In genomic region chr16:1420111-1420539, GRCh38 we compare ENCODE assay signal across 8 cellular contexts. TPM values are rescaled to one million over a fixed set of nuclear protein-coding genes. Genes with fewer than 3 reads are reported as not detected.
DNase-seq lines count a peak whose midpoint lies in the region; ATAC-seq and TF ChIP-seq lines count a peak whose summit lies in the region.

No MANE protein-coding gene starts in this region.

- no peak for TF ChIP-seq EP300 in neural cell (conservative IDR thresholded peaks at IDR 0.05; ENCODE audit: poor library complexity, severe bottlenecking)

- H3K4me2 ChIP-seq in Loucy (ENCODE audit: low read depth, low read length, poor library complexity, severe bottlenecking) (peak overlapping the region; percentile 88), neural cell (ENCODE audit: low read length) (peak overlapping the region; percentile 82)

- 0 out of 2 replicates have a peak overlapping the region, but pooled peaks have one; percentile 19 for H2AFZ ChIP-seq in Loucy (ENCODE audit: low read length)
- H2AFZ ChIP-seq in neural cell (ENCODE audit: low read depth, low read length) = no peak overlapping the region

- no peak for ATAC-seq in sciatic nerve

- H3F3A ChIP-seq in Loucy (ENCODE audit: low read depth) = no peaks in the 10 kb centered on the region
- H3F3A ChIP-seq in neural cell (ENCODE audit: insufficient read depth, low read length, poor library complexity, severe bottlenecking) = no peaks in the 10 kb centered on the region

- peak overlapping the region; percentile 91 for H3K4me3 ChIP-seq in Loucy (ENCODE audit: low read length, poor library complexity, severe bottlenecking)
- H3K4me3 ChIP-seq in dorsolateral prefrontal cortex = peak overlapping the region; percentile 75 to 99 (median 94)
- H3K4me3 ChIP-seq in neural cell (ENCODE audit: low read length) = peak overlapping the region; percentile 98

- H3K9me3 ChIP-seq in Loucy (ENCODE audit: insufficient read depth, low read depth, low read length) = no peaks in the 10 kb centered on the region
- H3K9me3 ChIP-seq in neural cell (ENCODE audit: low read length) = no peaks in the 10 kb centered on the region

- H3K9me2 ChIP-seq in Loucy (replicated peaks; ENCODE audit: low read depth, low read length) (no peaks in the 10 kb centered on the region), neural cell (ENCODE audit: insufficient read depth, low read length) (no peaks in the 10 kb centered on the region)

- H4K20me1 ChIP-seq in Loucy (ENCODE audit: insufficient read depth, low read length, poor library complexity, severe bottlenecking) (peaks cover 3% of the 10 kb centered on the region), neural cell (ENCODE audit: insufficient read depth) (no peaks in the 10 kb centered on the region)

- H3K27ac ChIP-seq in dorsolateral prefrontal cortex (peak overlapping the region in 51 of 59 donors; percentile 39 to 98 (median 93)), neural cell (ENCODE audit: low read length) (peak overlapping the region; percentile 66)

- no peaks in the 10 kb centered on the region for H3K4me1 ChIP-seq in Loucy (ENCODE audit: insufficient read depth, low read length, poor library complexity, severe bottlenecking)

- H3K27me3 ChIP-seq in Loucy (ENCODE audit: insufficient read depth, low read length, poor library complexity, severe bottlenecking) (no peaks in the 10 kb centered on the region), dorsolateral prefrontal cortex (no peaks in the 10 kb centered on the region), neural cell (ENCODE audit: insufficient read depth, low read depth, low read length) (no peaks in the 10 kb centered on the region)

- TF ChIP-seq RAD21 in neural cell (conservative IDR thresholded peaks at IDR 0.05) = no peak

- H3K9ac ChIP-seq in Loucy (ENCODE audit: low read depth, low read length, poor library complexity, severe bottlenecking) = peak overlapping the region; percentile 87
- peak overlapping the region; percentile 90 for H3K9ac ChIP-seq in neural cell (ENCODE audit: low read length)

- DNase-seq in stimulated activated CD4-positive, alpha-beta T cell treated with anti-CD3 and anti-CD28 coated beads, Interleukin-4, amount 100 ng/mL, for 1 hour = peak; percentile 11
- no peak for DNase-seq in stimulated activated CD4-positive, alpha-beta T cell treated with anti-CD3 and anti-CD28 coated beads, Interleukin-4, amount 100 ng/mL, for 24 hours
- peak in 1 of 10 donors; percentile 15 for DNase-seq in dorsolateral prefrontal cortex
- DNase-seq in AG08395 (ENCODE audit: low spot score) = no peak
- DNase-seq in occipital lobe (lab: John Stamatoyannopoulos, UW) = no peak
- DNase-seq in sciatic nerve (ENCODE audit: low spot score) = no peak

- TF ChIP-seq CTCF in Loucy (conservative IDR thresholded peaks at IDR 0.05; ENCODE audit: low read length) = no peak
- no peak for TF ChIP-seq CTCF in dorsolateral prefrontal cortex (IDR thresholded peaks at IDR 0.05 in 54 of 56, conservative IDR thresholded peaks at IDR 0.05 in 2 of 56; ENCODE audit: low read depth in 1 of 56, partially characterized antibody in 56 of 56)
- no peak for TF ChIP-seq CTCF in neural cell (IDR thresholded peaks at IDR 0.05; ENCODE audit: poor library complexity, severe bottlenecking)

- intact Hi-C loops in dorsolateral prefrontal cortex (cut with DNase I) = loop anchor here (2.0 to 10.0 kb wide), 6 partner anchors 55 to 735 kb away; partner anchors contain the start of genes GNPTG (in 2 of the 2), TSR3 (in 2 of the 2), CLCN7 (in 1 of the 2) and JMJD8 (in 1 of the 2)
- intact Hi-C loops in sciatic nerve (cut with DNase I) = no loop called here

- H3K36me3 ChIP-seq in Loucy (ENCODE audit: insufficient read depth, low read length) (no peaks in the 10 kb centered on the region), neural cell (ENCODE audit: insufficient read depth, low read length) (no peaks in the 10 kb centered on the region)

- H3K79me2 ChIP-seq in Loucy (ENCODE audit: insufficient read depth, low read length) (peaks cover 17% of the 10 kb centered on the region), neural cell (replicated peaks; ENCODE audit: insufficient read depth, low read length) (peaks cover 21% of the 10 kb centered on the region)

TF ChIP-seq in neural cell, 6 proteins besides CTCF, POLR2A, EP300 and RAD21:
- no peak for TF ChIP-seq SMC3 (conservative IDR thresholded peaks at IDR 0.05; ENCODE audit: poor library complexity)
- TF ChIP-seq REST (IDR thresholded peaks at IDR 0.05; ENCODE audit: borderline replicate concordance) = no peak
- TF ChIP-seq EZH2 (IDR thresholded peaks at IDR 0.05; ENCODE audit: borderline replicate concordance, insufficient read depth, low read length, poor library complexity, severe bottlenecking) = no peak
- no peak for TF ChIP-seq TAF1 (IDR thresholded peaks at IDR 0.05; ENCODE audit: low read depth)
- TF ChIP-seq MXI1 (conservative IDR thresholded peaks at IDR 0.05; ENCODE audit: poor library complexity, severe bottlenecking) = no peak
- TF ChIP-seq POLR2AphosphoS5 (IDR thresholded peaks at IDR 0.05) = no peak

RNA-seq across cellular contexts. Expression of gene UQCC4, which starts 0.4 kb away (rescaled TPM):
- 10 to 100 TPM in 99 of 120 experiments, 1 to 10 TPM in 21; 6.3 to 19.7 (median 12.3) TPM for total RNA-seq in dorsolateral prefrontal cortex
- polyA plus RNA-seq in neural cell = 37.3 and 41.0 TPM in 2 replicates
- polyA minus RNA-seq in neural cell = 21.2 and 23.4 TPM in 2 replicates
- total RNA-seq in occipital lobe = 11.2 TPM
- 7.3 TPM for total RNA-seq in sciatic nerve

RNA-seq across cellular contexts. Expression of gene UNKL, which starts 5.6 kb away (rescaled TPM):
- total RNA-seq in dorsolateral prefrontal cortex (10 to 100 TPM; 25.4 to 69.9 (median 43.8) TPM), occipital lobe (10.1 TPM), sciatic nerve (45.5 TPM)
- 11.9 and 13.0 TPM in 2 replicates for polyA plus RNA-seq in neural cell
- 12.8 and 15.3 TPM in 2 replicates for polyA minus RNA-seq in neural cell

RNA-seq across cellular contexts. Expression of gene PERCC1, which starts 10.8 kb away (rescaled TPM):
- under 1 TPM in 2 of 120 experiments, not detected in 118; 0.58 to 0.76 TPM for total RNA-seq in dorsolateral prefrontal cortex
- polyA plus RNA-seq in neural cell = not detected in 2 replicates
- polyA minus RNA-seq in neural cell = not detected in 2 replicates
- not detected for total RNA-seq in occipital lobe
- total RNA-seq in sciatic nerve = not detected

RNA-seq across cellular contexts. Expression of gene CCDC154, which starts 24.2 kb away (rescaled TPM):
- total RNA-seq in dorsolateral prefrontal cortex = 10 to 100 TPM in 7 of 120 experiments, 1 to 10 TPM in 113; 1.0 to 15.2 (median 5.1) TPM
- polyA plus RNA-seq in neural cell = 3.1 and 3.3 TPM in 2 replicates
- polyA minus RNA-seq in neural cell = 0.23 and 0.49 TPM in 2 replicates
- total RNA-seq in occipital lobe = 0.16 TPM
- total RNA-seq in sciatic nerve = 3.3 TPM

RNA-seq across cellular contexts. Expression of gene CLCN7, which starts 54.7 kb away (rescaled TPM):
- 100 to 1,000 TPM in 99 of 120 experiments, 10 to 100 TPM in 21; 75.5 to 169 (median 114) TPM for total RNA-seq in dorsolateral prefrontal cortex
- 40.9 and 53.2 TPM in 2 replicates for polyA plus RNA-seq in neural cell
- 47.8 and 65.7 TPM in 2 replicates for polyA minus RNA-seq in neural cell
- 29.2 TPM for total RNA-seq in occipital lobe
- 67.0 TPM for total RNA-seq in sciatic nerve
